ENCODE assay signal across 19 cellular contexts in genomic region chr2:53021285-53021684, GRCh38.
DNase-seq lines count a peak whose midpoint lies in the region; ATAC-seq and TF ChIP-seq lines count a peak whose summit lies in the region.
"Had no signal": no experiment of that assay in that cellular context is flagged by ENCODE, and none has a peak within 500 bp of the region (broad histone marks: within the 10 kb centered on the region; RNA-seq: fewer than 3 reads in every experiment).

No MANE protein-coding gene starts in this region.

- H3K4me1 ChIP-seq in mucosa of descending colon (ENCODE audit: low read depth) = no peaks in the 10 kb centered on the region
- H3K4me1 ChIP-seq: neural progenitor cell, right atrium auricular region, suprapubic skin had no signal

- H3K9me3 ChIP-seq in mucosa of descending colon = no peaks in the 10 kb centered on the region
- H3K9me3 ChIP-seq: right atrium auricular region, suprapubic skin had no signal

- no peaks in the 10 kb centered on the region for H3K36me3 Mint-ChIP-seq in stimulated activated effector memory CD8-positive, alpha-beta T cell treated with anti-CD3 and anti-CD28 coated beads, Interleukin-12 subunit alpha, Interleukin-12 subunit beta, amount 100 ng/mL, for 72 hours
- H3K36me3 Mint-ChIP-seq: neural progenitor cell had no signal

- DNase-seq in GM03348 (ENCODE audit: low spot score) (peak; percentile 42), amniotic epithelial cell (ENCODE audit: low read depth) (peak; percentile 42), fibroblast of the aortic adventitia (ENCODE audit: low read depth) (peak; percentile 60), NCI-H446 (lab: John Stamatoyannopoulos, UW) (no peak), coronary artery (ENCODE audit: low spot score) (no peak), mucosa of descending colon (no peak)
- no peak for DNase-seq in stimulated activated effector memory CD8-positive, alpha-beta T cell treated with anti-CD3 and anti-CD28 coated beads, Interleukin-12 subunit alpha, Interleukin-12 subunit beta, amount 100 ng/mL, for 72 hours (ENCODE audit: low spot score in 2 of 2)
- DNase-seq: activated CD8-positive, alpha-beta memory T cell treated with anti-CD3 and anti-CD28 coated beads for 24 hours; activated effector memory CD4-positive, alpha-beta T cell treated with Interleukin-2 at 50 U/mL for 16 hours; CD4-positive, alpha-beta T cell; dorsolateral prefrontal cortex; NCI-H2081; NCI-H526 treated with DMSO at 0.1 percent for 48 hours; stimulated activated CD4-positive, alpha-beta T cell treated with anti-CD3 and anti-CD28 coated beads, Interleukin-1b, Interleukin-23, amount 100 ng/mL, for 48 hours had no signal

- no peak overlapping the region for H3K4me3 ChIP-seq in fibroblast of the aortic adventitia (ENCODE audit: low read depth, low read length)
- H3K4me3 ChIP-seq in coronary artery = no peak overlapping the region
- H3K4me3 ChIP-seq in mucosa of descending colon = no peak overlapping the region
- H3K4me3 ChIP-seq: dorsolateral prefrontal cortex, GM12878, neural progenitor cell, right atrium auricular region, suprapubic skin had no signal

- peaks cover 10% of the 10 kb centered on the region for H3K9me3 Mint-ChIP-seq in stimulated activated effector memory CD8-positive, alpha-beta T cell treated with anti-CD3 and anti-CD28 coated beads, Interleukin-12 subunit alpha, Interleukin-12 subunit beta, amount 100 ng/mL, for 72 hours
- H3K9me3 Mint-ChIP-seq: neural progenitor cell had no signal

- intact Hi-C loops in mucosa of descending colon (cut with DNase I, micrococcal nuclease) = no loop called here

- TF ChIP-seq CTCF in fibroblast of the aortic adventitia (IDR thresholded peaks at IDR 0.05; ENCODE audit: insufficient read depth, low read length) (no peak), coronary artery (IDR thresholded peaks at IDR 0.05) (no peak), mucosa of descending colon (IDR thresholded peaks at IDR 0.05) (no peak)

- no peak overlapping the region for H3K27ac Mint-ChIP-seq in stimulated activated effector memory CD8-positive, alpha-beta T cell treated with anti-CD3 and anti-CD28 coated beads, Interleukin-12 subunit alpha, Interleukin-12 subunit beta, amount 100 ng/mL, for 72 hours
- H3K27ac Mint-ChIP-seq: CD4-positive, alpha-beta T cell; neural progenitor cell had no signal

- no peaks in the 10 kb centered on the region for H3K36me3 ChIP-seq in mucosa of descending colon (ENCODE audit: low read depth)
- H3K36me3 ChIP-seq: neural progenitor cell, right atrium auricular region, suprapubic skin had no signal

- H3K4me1 Mint-ChIP-seq in stimulated activated effector memory CD8-positive, alpha-beta T cell treated with anti-CD3 and anti-CD28 coated beads, Interleukin-12 subunit alpha, Interleukin-12 subunit beta, amount 100 ng/mL, for 72 hours = peaks cover 19% of the 10 kb centered on the region
- H3K4me1 Mint-ChIP-seq: neural progenitor cell had no signal

- H3K27ac ChIP-seq in coronary artery = no peak overlapping the region
- H3K27ac ChIP-seq: dorsolateral prefrontal cortex, neural progenitor cell, right atrium auricular region, suprapubic skin had no signal

- ATAC-seq in stimulated activated effector memory CD8-positive, alpha-beta T cell treated with anti-CD3 and anti-CD28 coated beads, Interleukin-12 subunit alpha, Interleukin-12 subunit beta, amount 100 ng/mL, for 72 hours = peak; percentile 73
- ATAC-seq in mucosa of descending colon = no peak
- ATAC-seq: GM12878, HCT116 had no signal

- H3K4me3 Mint-ChIP-seq in stimulated activated effector memory CD8-positive, alpha-beta T cell treated with anti-CD3 and anti-CD28 coated beads, Interleukin-12 subunit alpha, Interleukin-12 subunit beta, amount 100 ng/mL, for 72 hours = no peak overlapping the region
- H3K4me3 Mint-ChIP-seq: CD4-positive, alpha-beta T cell; neural progenitor cell had no signal

Comparison
In these comparisons a context has a peak if more than half of its experiments do, and no peak if none do; other contexts are left out.
1. DNase-seq: peak in GM03348 (single experiment), amniotic epithelial cell (single experiment) and fibroblast of the aortic adventitia (single experiment); none in stimulated activated effector memory CD8-positive, alpha-beta T cell treated with anti-CD3 and anti-CD28 coated beads, Interleukin-12 subunit alpha, Interleukin-12 subunit beta, amount 100 ng/mL, for 72 hours (0 of 2), NCI-H446 (0 of 2), coronary artery (single experiment) and mucosa of descending colon (0 of 3).